In genomic region chr10:49160110-49160509, GRCh38 we compare ENCODE assay signal across 2 cellular contexts.
TF ChIP-seq lines count a peak whose summit lies in the region.

No MANE protein-coding gene starts in this region.

TF ChIP-seq in IMR-90, 13 proteins besides CTCF, POLR2A, EP300 and RAD21:
- TF ChIP-seq CEBPB (IDR thresholded peaks at IDR 0.05; ENCODE audit: low read depth, low read length) (peak; percentile 73), BHLHE40 (IDR thresholded peaks at IDR 0.05; ENCODE audit: low read depth, low read length) (no peak)

TF ChIP-seq in K562, 482 proteins besides CTCF, POLR2A, EP300 and RAD21:
- no peak for TF ChIP-seq SREBF1 (IDR thresholded peaks at IDR 0.05; ENCODE audit: borderline replicate concordance, low read depth, low read length)
- no peak for TF ChIP-seq ZNF830 (CRISPR knock-in tag; IDR thresholded peaks at IDR 0.05)
- no peak for TF ChIP-seq CCAR2 (IDR thresholded peaks at IDR 0.05; ENCODE audit: low read depth, low read length)
- no peak for TF ChIP-seq ZNF695 (CRISPR knock-in tag; IDR thresholded peaks at IDR 0.05)
- no peak for TF ChIP-seq ARID2 (IDR thresholded peaks at IDR 0.05)
- TF ChIP-seq ZNF507 (tag; conservative IDR thresholded peaks at IDR 0.05) = no peak
- no peak for TF ChIP-seq ZNF311 (CRISPR knock-in tag; IDR thresholded peaks at IDR 0.05)
- TF ChIP-seq ZNF699 (CRISPR knock-in tag; IDR thresholded peaks at IDR 0.05; ENCODE audit: insufficient replicate concordance) = no peak
- TF ChIP-seq WHSC1 (IDR thresholded peaks at IDR 0.05; ENCODE audit: low read length) = no peak
- no peak for TF ChIP-seq MAX (CRISPR knock-in tag; IDR thresholded peaks at IDR 0.05)
- peak; percentile 72 for TF ChIP-seq CEBPB (tag; IDR thresholded peaks at IDR 0.05)
- no peak for TF ChIP-seq ZNF23 (CRISPR knock-in tag; IDR thresholded peaks at IDR 0.05)
- TF ChIP-seq STAG1 (CRISPR knock-in tag; IDR thresholded peaks at IDR 0.05; ENCODE audit: borderline replicate concordance) = no peak
- no peak for TF ChIP-seq LARP7 (IDR thresholded peaks at IDR 0.05)
- TF ChIP-seq SREBF2 (CRISPR knock-in tag; IDR thresholded peaks at IDR 0.05) = no peak
- peak; percentile 78 for TF ChIP-seq ATF3 (IDR thresholded peaks at IDR 0.05)
- TF ChIP-seq ATF3 (CRISPR knock-in tag; conservative IDR thresholded peaks at IDR 0.05) = no peak
- no peak for TF ChIP-seq ETV6 (IDR thresholded peaks at IDR 0.05; ENCODE audit: borderline replicate concordance in 1 of 2, low read depth in 2 of 2, low read length in 1 of 2)
- TF ChIP-seq ETV6 (CRISPR knock-in tag; IDR thresholded peaks at IDR 0.05; ENCODE audit: borderline replicate concordance) = no peak
- TF ChIP-seq KLF10 (CRISPR knock-in tag; IDR thresholded peaks at IDR 0.05) = no peak
- TF ChIP-seq TCF15 (CRISPR knock-in tag; IDR thresholded peaks at IDR 0.05) = no peak
- peak; percentile 37; the same call in 1 of the 2 replicates for TF ChIP-seq CEBPG (CRISPR knock-in tag; IDR thresholded peaks at IDR 0.05)
- peak; percentile 70 to 76 for TF ChIP-seq CEBPG (tag; conservative IDR thresholded peaks at IDR 0.05 in 1 of 2, IDR thresholded peaks at IDR 0.05 in 1 of 2)
- TF ChIP-seq ZFP91 (CRISPR knock-in tag; IDR thresholded peaks at IDR 0.05) = no peak
- no peak for TF ChIP-seq HBP1 (CRISPR knock-in tag; IDR thresholded peaks at IDR 0.05)
- TF ChIP-seq XRCC3 (IDR thresholded peaks at IDR 0.05) = no peak
- no peak for TF ChIP-seq YY1 (IDR thresholded peaks at IDR 0.05; ENCODE audit: borderline replicate concordance in 1 of 3, control insufficient read depth in 1 of 3, extremely low read depth in 1 of 3, insufficient read depth in 3 of 3, insufficient read length in 1 of 3, insufficient replicate concordance in 2 of 3, low read depth in 1 of 3, low read length in 2 of 3)
- no peak for TF ChIP-seq HDAC3 (IDR thresholded peaks at IDR 0.05; ENCODE audit: borderline replicate concordance, partially characterized antibody)
